ENCODE assay signal across 38 cellular contexts in genomic region chr6:75568100-75568499, GRCh38.
"Had no signal": no experiment of that assay in that cellular context is flagged by ENCODE, and none has a peak within 500 bp of the region (broad histone marks: within the 10 kb centered on the region; RNA-seq: fewer than 3 reads in every experiment).

No MANE protein-coding gene starts in this region.

- H3K4me1 ChIP-seq: adrenal gland, ascending aorta, body of pancreas, breast epithelium had no signal

- H3K36me3 ChIP-seq: adrenal gland, ascending aorta, brain microvascular endothelial cell, breast epithelium, cardiac muscle cell had no signal

- H3K27ac ChIP-seq: adrenal gland, ascending aorta, body of pancreas, brain microvascular endothelial cell, breast epithelium, cardiac muscle cell had no signal

- H3K4me3 Mint-ChIP-seq: activated naive CD4-positive, alpha-beta T cell treated with anti-CD3 and anti-CD28 coated beads for 36 hours; activated naive CD4-positive, alpha-beta T cell treated with anti-CD3 and anti-CD28 coated beads, Interleukin-2, amount 50 U/mL, for 24 hours; activated naive CD8-positive, alpha-beta T cell; activated naive CD8-positive, alpha-beta T cell treated with anti-CD3 and anti-CD28 coated beads for 36 hours; activated naive CD8-positive, alpha-beta T cell treated with anti-CD3 and anti-CD28 coated beads, Interleukin-2, amount 10 ng/mL, durations not matched to agents 7 days and 5 days; activated naive CD8-positive, alpha-beta T cell treated with anti-CD3 and anti-CD28 coated beads, Interleukin-2, amount 50 U/mL, for 24 hours; activated T-cell treated with anti-CD3 and anti-CD28 coated beads, Interleukin-2, amount 50 U/mL, for 24 hours; activated T-cell treated with anti-CD3 and anti-CD28 coated beads, Interleukin-2, amount 50 U/mL, for 4 hours; activated T-cell treated with anti-CD3 and anti-CD28 coated beads, Interleukin-2, amount 50 U/mL, for 72 hours; activated T-helper 1 cell treated with anti-CD3 and anti-CD28 coated beads, Interleukin-12 subunit alpha, Interleukin-12 subunit beta, Interleukin-2, Interleukin-4 antibody, amounts not matched to agents 30 ng/mL and 10 ng/mL and 1 ng/mL, durations not matched to agents 14 hours and 24 hours and 36 hours; activated T-helper 17 cell treated with anti-CD3 and anti-CD28 coated beads, Interleukin-2, amount 50 U/mL, for 72 hours; brain; central memory CD8-positive, alpha-beta T cell had no signal

- H3K4me1 Mint-ChIP-seq: activated naive CD4-positive, alpha-beta T cell treated with anti-CD3 and anti-CD28 coated beads, Interleukin-2, amount 50 U/mL, for 24 hours; activated naive CD8-positive, alpha-beta T cell treated with anti-CD3 and anti-CD28 coated beads for 36 hours; activated naive CD8-positive, alpha-beta T cell treated with anti-CD3 and anti-CD28 coated beads, Interleukin-2, amount 10 ng/mL, durations not matched to agents 7 days and 5 days; activated naive CD8-positive, alpha-beta T cell treated with anti-CD3 and anti-CD28 coated beads, Interleukin-2, amount 50 U/mL, for 24 hours; activated T-helper 17 cell treated with anti-CD3 and anti-CD28 coated beads, Interleukin-2, amount 50 U/mL, for 72 hours; brain; central memory CD8-positive, alpha-beta T cell had no signal

- H3K27ac Mint-ChIP-seq: activated naive CD4-positive, alpha-beta T cell treated with anti-CD3 and anti-CD28 coated beads for 36 hours; activated naive CD4-positive, alpha-beta T cell treated with anti-CD3 and anti-CD28 coated beads, Interleukin-2, amount 50 U/mL, for 24 hours; activated naive CD4-positive, alpha-beta T cell treated with anti-CD3 and anti-CD28 coated beads, Interleukin-2, amount 50 U/mL, for 72 hours; activated naive CD8-positive, alpha-beta T cell; activated naive CD8-positive, alpha-beta T cell treated with anti-CD3 and anti-CD28 coated beads for 36 hours; activated naive CD8-positive, alpha-beta T cell treated with anti-CD3 and anti-CD28 coated beads, Interleukin-2, amount 10 ng/mL, durations not matched to agents 7 days and 5 days; activated naive CD8-positive, alpha-beta T cell treated with anti-CD3 and anti-CD28 coated beads, Interleukin-2, amount 50 U/mL, for 24 hours; activated T-cell treated with anti-CD3 and anti-CD28 coated beads, Interleukin-2, amount 50 U/mL, for 24 hours; activated T-cell treated with anti-CD3 and anti-CD28 coated beads, Interleukin-2, amount 50 U/mL, for 72 hours; activated T-helper 1 cell treated with anti-CD3 and anti-CD28 coated beads, Interleukin-12 subunit alpha, Interleukin-12 subunit beta, Interleukin-2, Interleukin-4 antibody, amounts not matched to agents 30 ng/mL and 10 ng/mL and 1 ng/mL, durations not matched to agents 14 hours and 24 hours and 36 hours; activated T-helper 17 cell treated with anti-CD3 and anti-CD28 coated beads, Interleukin-2, amount 50 U/mL, for 72 hours; activated T-helper 2 cell treated with anti-CD3 and anti-CD28 coated beads, Interferon-gamma antibody, Interleukin-2, Interleukin-4, amounts not matched to agents 10 μg/mL and 5 μg/mL and 100 μg/mL, durations not matched to agents 14 hours and 24 hours and 36 hours; brain had no signal

- H3K4me3 ChIP-seq: adrenal gland, ascending aorta, body of pancreas, breast epithelium, cardiac muscle cell had no signal

- H3K36me3 Mint-ChIP-seq: brain had no signal

- H3K27me3 Mint-ChIP-seq: brain had no signal

- DNase-seq: activated effector memory CD4-positive, alpha-beta T cell treated with anti-CD3 and anti-CD28 coated beads, Interleukin-2, amount 50 U/mL, for 16 hours; activated effector memory CD4-positive, alpha-beta T cell treated with Interleukin-2 at 50 U/mL for 16 hours; activated gamma-delta T cell; activated gamma-delta T cell treated with Interleukin-2 at 50 U/mL for 16 hours; activated naive CD4-positive, alpha-beta T cell; activated naive CD4-positive, alpha-beta T cell treated with anti-CD3 and anti-CD28 coated beads for 36 hours; activated naive CD4-positive, alpha-beta T cell treated with anti-CD3 and anti-CD28 coated beads, Interleukin-2, amount 50 U/mL, for 16 hours; activated naive CD4-positive, alpha-beta T cell treated with Interleukin-2 at 50 U/mL for 16 hours; activated naive CD8-positive, alpha-beta T cell treated with anti-CD3 and anti-CD28 coated beads for 36 hours; activated naive CD8-positive, alpha-beta T cell treated with anti-CD3 and anti-CD28 coated beads, Interleukin-2, amount 10 ng/mL, durations not matched to agents 7 days and 5 days; activated naive CD8-positive, alpha-beta T cell treated with anti-CD3 and anti-CD28 coated beads, Interleukin-2, amount 50 U/mL, for 24 hours; activated T-cell treated with anti-CD3 and anti-CD28 coated beads, Interleukin-2, amount 50 U/mL, for 1 hour; activated T-cell treated with anti-CD3 and anti-CD28 coated beads, Interleukin-2, amount 50 U/mL, for 24 hours; activated T-cell treated with anti-CD3 and anti-CD28 coated beads, Interleukin-2, amount 50 U/mL, for 4 hours; activated T-cell treated with anti-CD3 and anti-CD28 coated beads, Interleukin-2, amount 50 U/mL, for 48 hours; activated T-cell treated with anti-CD3 and anti-CD28 coated beads, Interleukin-2, amount 50 U/mL, for 72 hours; adrenal gland; amniotic stem cell; amygdala; aorta; body of pancreas; brain microvascular endothelial cell; caudate nucleus; central memory CD4-positive, alpha-beta T cell; cerebellar nuclear complex had no signal

- H3K9me3 ChIP-seq: body of pancreas had no signal

- FAIRE-seq: astrocyte, colon had no signal

- ATAC-seq: activated naive CD4-positive, alpha-beta T cell treated with anti-CD3 and anti-CD28 coated beads, Interleukin-2, amount 50 U/mL, for 72 hours; activated naive CD8-positive, alpha-beta T cell treated with anti-CD3 and anti-CD28 coated beads, Interleukin-2, amount 50 U/mL, for 24 hours; activated T-cell treated with anti-CD3 and anti-CD28 coated beads, Interleukin-2, amount 50 U/mL, for 4 hours; activated T-cell treated with anti-CD3 and anti-CD28 coated beads, Interleukin-2, amount 50 U/mL, for 72 hours; activated T-helper 17 cell treated with anti-CD3 and anti-CD28 coated beads, Interleukin-2, amount 50 U/mL, for 72 hours; body of pancreas had no signal

- H3K27me3 ChIP-seq: adrenal gland, ascending aorta, body of pancreas, brain microvascular endothelial cell, breast epithelium, cardiac muscle cell had no signal
